In genomic region chr1:183483224-183483623, GRCh38 we compare ENCODE assay signal across 29 cellular contexts.
"Had no signal": no experiment of that assay in that cellular context is flagged by ENCODE, and none has a peak within 500 bp of the region (broad histone marks: within the 10 kb centered on the region; RNA-seq: fewer than 3 reads in every experiment).

No MANE protein-coding gene starts in this region.

- H3K9me3 Mint-ChIP-seq: activated CD4-positive, alpha-beta memory T cell treated with anti-CD3 and anti-CD28 coated beads, Interleukin-2, amount 10 ng/mL, durations not matched to agents 7 days and 5 days; activated naive CD4-positive, alpha-beta T cell treated with anti-CD3 and anti-CD28 coated beads for 36 hours; activated T-helper 17 cell treated with anti-CD3 and anti-CD28 coated beads, Interleukin-2, amount 50 U/mL, for 72 hours; brain; central memory CD8-positive, alpha-beta T cell; T-cell had no signal

- H3K4me3 Mint-ChIP-seq: activated CD4-positive, alpha-beta memory T cell treated with anti-CD3 and anti-CD28 coated beads, Interleukin-2, amount 10 ng/mL, durations not matched to agents 7 days and 5 days; activated CD4-positive, alpha-beta T cell treated with anti-CD3 and anti-CD28 coated beads for 36 hours; activated naive CD4-positive, alpha-beta T cell treated with anti-CD3 and anti-CD28 coated beads for 36 hours; activated naive CD8-positive, alpha-beta T cell; activated T-helper 17 cell treated with anti-CD3 and anti-CD28 coated beads, Interleukin-2, amount 50 U/mL, for 72 hours; brain; central memory CD8-positive, alpha-beta T cell; T-cell had no signal

- ATAC-seq: activated CD4-positive, alpha-beta T cell treated with anti-CD3 and anti-CD28 coated beads for 36 hours; activated T-helper 17 cell treated with anti-CD3 and anti-CD28 coated beads, Interleukin-2, amount 50 U/mL, for 72 hours; T-cell had no signal

- DNase-seq: activated CD4-positive, alpha-beta memory T cell treated with anti-CD3 and anti-CD28 coated beads, Interleukin-2, amount 10 ng/mL, durations not matched to agents 7 days and 5 days; activated CD4-positive, alpha-beta T cell treated with anti-CD3 and anti-CD28 coated beads for 36 hours; activated CD4-positive, alpha-beta T cell treated with anti-CD3 and anti-CD28 coated beads, Interleukin-2, amount 50 U/mL, for 1 hour; activated gamma-delta T cell; activated naive CD4-positive, alpha-beta T cell treated with anti-CD3 and anti-CD28 coated beads for 36 hours; activated T-cell treated with anti-CD3 and anti-CD28 coated beads for 4 hours; activated T-cell treated with anti-CD3 and anti-CD28 coated beads, Interleukin-2, amount 50 U/mL, for 48 hours; amygdala; KBM-7; NCI-H1092; NCI-H1417 treated with DMSO at 0.1 percent for 48 hours; NCI-H1694 treated with DMSO at 0.1 percent for 48 hours; NCI-H2029 treated with DMSO at 0.1 percent for 48 hours; NCI-H446; NCI-H524; NCI-H748 treated with DMSO at 0.1 percent for 48 hours; OCI-M1; Peyer's patch; Right ventricle myocardium superior; T-cell; T-helper 2 cell; T1000 had no signal

- H3K36me3 ChIP-seq: Peyer's patch, SJSA1 had no signal

- H3K4me3 ChIP-seq: Peyer's patch, SJSA1 had no signal

- H3K9me3 ChIP-seq: Peyer's patch, SJSA1 had no signal

- H3K27me3 ChIP-seq: Peyer's patch, SJSA1 had no signal

- H3K27ac Mint-ChIP-seq: activated CD4-positive, alpha-beta memory T cell treated with anti-CD3 and anti-CD28 coated beads, Interleukin-2, amount 10 ng/mL, durations not matched to agents 7 days and 5 days; activated CD4-positive, alpha-beta T cell treated with anti-CD3 and anti-CD28 coated beads for 36 hours; activated naive CD4-positive, alpha-beta T cell treated with anti-CD3 and anti-CD28 coated beads for 36 hours; activated naive CD8-positive, alpha-beta T cell; activated T-helper 17 cell treated with anti-CD3 and anti-CD28 coated beads, Interleukin-2, amount 50 U/mL, for 72 hours; brain; T-cell had no signal

- H3K27me3 Mint-ChIP-seq: activated CD4-positive, alpha-beta memory T cell treated with anti-CD3 and anti-CD28 coated beads, Interleukin-2, amount 10 ng/mL, durations not matched to agents 7 days and 5 days; activated CD4-positive, alpha-beta T cell treated with anti-CD3 and anti-CD28 coated beads for 36 hours; activated naive CD8-positive, alpha-beta T cell; activated T-helper 17 cell treated with anti-CD3 and anti-CD28 coated beads, Interleukin-2, amount 50 U/mL, for 72 hours; brain; central memory CD8-positive, alpha-beta T cell; T-cell had no signal

- H3K27ac ChIP-seq: Peyer's patch, RWPE1, SJSA1, VCaP had no signal
